6 cellular contexts compared by ENCODE assay signal in the genomic region with DNA sequence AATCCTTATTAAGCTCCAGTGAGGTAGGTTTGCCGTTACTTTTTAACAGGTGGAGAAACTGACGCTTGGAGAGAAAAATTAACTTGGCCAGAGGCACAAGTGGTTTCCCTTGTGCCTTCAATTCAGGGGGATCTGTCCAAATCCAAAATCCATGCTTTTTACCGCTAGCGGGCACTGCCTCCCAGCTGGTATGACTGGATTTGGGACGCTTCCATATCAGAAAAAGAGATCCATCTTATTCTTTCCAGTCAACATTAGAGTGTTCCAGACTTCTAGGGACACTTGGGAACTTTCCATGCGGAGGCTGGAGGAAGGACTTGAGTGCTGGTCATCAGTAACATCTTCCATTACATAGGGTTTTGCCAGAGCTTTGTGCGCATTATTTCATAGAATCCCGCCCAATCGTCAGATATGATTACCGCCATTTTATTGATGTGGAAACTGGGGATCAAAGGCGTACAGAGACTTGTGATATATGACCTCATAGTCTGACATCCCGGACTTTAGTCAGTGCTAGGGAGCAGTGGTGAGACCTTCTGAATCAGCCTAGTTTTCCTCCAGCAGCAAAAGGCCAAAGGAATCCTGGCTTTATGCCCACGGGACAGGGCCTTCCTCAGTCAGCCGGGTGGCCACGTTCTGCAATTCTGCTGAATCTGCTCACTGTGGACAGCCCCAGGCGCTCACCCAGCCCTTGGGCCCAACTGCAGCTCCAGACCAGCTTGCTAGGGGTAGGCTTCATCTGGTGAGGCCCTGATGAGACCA. TPM values are rescaled to one million over a fixed set of nuclear protein-coding genes. Genes with fewer than 3 reads are reported as not detected.
A peak's percentile ranks its signal among the peaks of the same experiment; 100 is the strongest.
DNase-seq lines count a peak whose midpoint lies in the region; ATAC-seq, FAIRE-seq and TF ChIP-seq lines count a peak whose summit lies in the region.

No MANE protein-coding gene starts in this region.

- peak; percentile 4 to 33 for TF ChIP-seq RAD21 in liver (IDR thresholded peaks at IDR 0.05)

- H3K27ac ChIP-seq in liver (ENCODE audit: low read depth in 1 of 2, low read length in 2 of 2) = peak overlapping the region; percentile 94 to 97

- H3K4me1 Mint-ChIP-seq in activated CD4-positive, alpha-beta memory T cell treated with anti-CD3 and anti-CD28 coated beads for 36 hours (ENCODE audit: low read depth) = peaks cover 72% of the 10 kb centered on the region

- no peak for FAIRE-seq in urothelium cell line (lab: Jason Lieb, UNC)

- intact Hi-C loops in activated CD4-positive, alpha-beta memory T cell treated with anti-CD3 and anti-CD28 coated beads for 36 hours (cut with micrococcal nuclease) = loop anchor here (2.0 to 10.0 kb wide), 3 partner anchors 13 to 321 kb away; a partner anchor contains a TSS

- in situ Hi-C loops in Caki2 (cut with HindIII; ENCODE audit: low pct_unique_long_range_greater_than_20kb, low sequenced_read_pairs) = no loop called here

- H3K27me3 ChIP-seq in liver (ENCODE audit: control insufficient read depth in 4 of 4, insufficient read depth in 4 of 4, low read length in 3 of 4) = no peaks in the 10 kb centered on the region

- H3K4me3 Mint-ChIP-seq in activated CD4-positive, alpha-beta memory T cell treated with anti-CD3 and anti-CD28 coated beads for 36 hours = peak overlapping the region; percentile 89

- H3K9ac ChIP-seq in liver (ENCODE audit: low read depth in 1 of 2, low read length in 2 of 2) = peak overlapping the region in 1 of 2 donors; percentile 34

- H3K27ac Mint-ChIP-seq in activated CD4-positive, alpha-beta memory T cell treated with anti-CD3 and anti-CD28 coated beads for 36 hours = peak overlapping the region; percentile 98

- POLR2A ChIA-PET in activated CD4-positive, alpha-beta memory T cell treated with anti-CD3 and anti-CD28 coated beads for 36 hours (lab: Charles Lee) = interaction anchor here (1.3 to 7.4 kb wide), 7 partner anchors 11 to 129 kb away, joined by 3 to 103 read pairs (median 18); a partner anchor contains a TSS

- 65% methylated on average over 16 of the region's 16 CpGs for WGBS in liver

- ATAC-seq in esophagus mucosa = no peak

- no peaks in the 10 kb centered on the region for H3K36me3 ChIP-seq in liver (ENCODE audit: control insufficient read depth in 4 of 4, insufficient read depth in 3 of 4, low read depth in 1 of 4, low read length in 3 of 4)

- H3K9me3 ChIP-seq in liver (ENCODE audit: control insufficient read depth in 4 of 4, low read length in 3 of 4) = no peaks in the 10 kb centered on the region

- CTCF ChIA-PET in activated CD4-positive, alpha-beta memory T cell treated with anti-CD3 and anti-CD28 coated beads for 36 hours (lab: Charles Lee) = interaction anchor here (0.6 to 15.1 kb wide), 16 partner anchors 10 to 321 kb away, joined by 3 to 197 read pairs (median 14); a partner anchor contains a TSS

- DNase-seq in Caki2 (ENCODE audit: low read depth) = peak; percentile 48
- peak; percentile 34 for DNase-seq in activated CD4-positive, alpha-beta memory T cell treated with anti-CD3 and anti-CD28 coated beads for 36 hours
- DNase-seq in urothelium cell line (ENCODE audit: low spot score) = no peak
- DNase-seq in cortex of kidney (lab: John Stamatoyannopoulos, UW) = no peak

- no peaks in the 10 kb centered on the region for H3K27me3 Mint-ChIP-seq in activated CD4-positive, alpha-beta memory T cell treated with anti-CD3 and anti-CD28 coated beads for 36 hours

- no peaks in the 10 kb centered on the region for H3K9me3 Mint-ChIP-seq in activated CD4-positive, alpha-beta memory T cell treated with anti-CD3 and anti-CD28 coated beads for 36 hours

- H3K4me1 ChIP-seq in liver (ENCODE audit: control insufficient read depth in 4 of 4, insufficient read depth in 4 of 4, low read length in 3 of 4) = peaks cover 3 to 29% (median 14%) of the 10 kb centered on the region in 4 donors

- H3K4me3 ChIP-seq in liver (ENCODE audit: low read depth in 1 of 3, low read length in 3 of 3) = no peak overlapping the region

- no peak for TF ChIP-seq CTCF in liver (IDR thresholded peaks at IDR 0.05; ENCODE audit: low read depth, low read length, missing input control)

- peaks cover 12% of the 10 kb centered on the region for H3K36me3 Mint-ChIP-seq in activated CD4-positive, alpha-beta memory T cell treated with anti-CD3 and anti-CD28 coated beads for 36 hours

TF ChIP-seq in liver, 16 proteins besides CTCF, POLR2A, EP300 and RAD21:
- TF ChIP-seq RXRA (IDR thresholded peaks at IDR 0.05) = peak; percentile 34 to 57
- TF ChIP-seq HNF4A (conservative IDR thresholded peaks at IDR 0.05) = peak; percentile 83
- no peak for TF ChIP-seq TAF1 (conservative IDR thresholded peaks at IDR 0.05)
- no peak for TF ChIP-seq HNF4G (IDR thresholded peaks at IDR 0.05)
- peak; percentile 75 for TF ChIP-seq YY1 (IDR thresholded peaks at IDR 0.05)
- no peak for TF ChIP-seq GABPA (IDR thresholded peaks at IDR 0.05 in 1 of 2, conservative IDR thresholded peaks at IDR 0.05 in 1 of 2)
- TF ChIP-seq FOXA2 (IDR thresholded peaks at IDR 0.05) = no peak
- no peak for TF ChIP-seq FOXA1 (IDR thresholded peaks at IDR 0.05)
- TF ChIP-seq EGR1 (IDR thresholded peaks at IDR 0.05; ENCODE audit: low read depth in 2 of 2) = no peak
- TF ChIP-seq, protein P1, sequence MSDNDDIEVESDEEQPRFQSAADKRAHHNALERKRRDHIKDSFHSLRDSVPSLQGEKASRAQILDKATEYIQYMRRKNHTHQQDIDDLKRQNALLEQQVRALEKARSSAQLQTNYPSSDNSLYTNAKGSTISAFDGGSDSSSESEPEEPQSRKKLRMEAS (IDR thresholded peaks at IDR 0.05) = no peak
- no peak for TF ChIP-seq NR2F2 (IDR thresholded peaks at IDR 0.05)
- TF ChIP-seq, protein P2, sequence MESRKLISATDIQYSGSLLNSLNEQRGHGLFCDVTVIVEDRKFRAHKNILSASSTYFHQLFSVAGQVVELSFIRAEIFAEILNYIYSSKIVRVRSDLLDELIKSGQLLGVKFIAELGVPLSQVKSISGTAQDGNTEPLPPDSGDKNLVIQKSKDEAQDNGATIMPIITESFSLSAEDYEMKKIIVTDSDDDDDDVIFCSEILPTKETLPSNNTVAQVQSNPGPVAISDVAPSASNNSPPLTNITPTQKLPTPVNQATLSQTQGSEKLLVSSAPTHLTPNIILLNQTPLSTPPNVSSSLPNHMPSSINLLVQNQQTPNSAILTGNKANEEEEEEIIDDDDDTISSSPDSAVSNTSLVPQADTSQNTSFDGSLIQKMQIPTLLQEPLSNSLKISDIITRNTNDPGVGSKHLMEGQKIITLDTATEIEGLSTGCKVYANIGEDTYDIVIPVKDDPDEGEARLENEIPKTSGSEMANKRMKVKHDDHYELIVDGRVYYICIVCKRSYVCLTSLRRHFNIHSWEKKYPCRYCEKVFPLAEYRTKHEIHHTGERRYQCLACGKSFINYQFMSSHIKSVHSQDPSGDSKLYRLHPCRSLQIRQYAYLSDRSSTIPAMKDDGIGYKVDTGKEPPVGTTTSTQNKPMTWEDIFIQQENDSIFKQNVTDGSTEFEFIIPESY (IDR thresholded peaks at IDR 0.05) = peak; percentile 14
- TF ChIP-seq JUND (IDR thresholded peaks at IDR 0.05) = peak; percentile 61 to 69
- TF ChIP-seq, protein P3, sequence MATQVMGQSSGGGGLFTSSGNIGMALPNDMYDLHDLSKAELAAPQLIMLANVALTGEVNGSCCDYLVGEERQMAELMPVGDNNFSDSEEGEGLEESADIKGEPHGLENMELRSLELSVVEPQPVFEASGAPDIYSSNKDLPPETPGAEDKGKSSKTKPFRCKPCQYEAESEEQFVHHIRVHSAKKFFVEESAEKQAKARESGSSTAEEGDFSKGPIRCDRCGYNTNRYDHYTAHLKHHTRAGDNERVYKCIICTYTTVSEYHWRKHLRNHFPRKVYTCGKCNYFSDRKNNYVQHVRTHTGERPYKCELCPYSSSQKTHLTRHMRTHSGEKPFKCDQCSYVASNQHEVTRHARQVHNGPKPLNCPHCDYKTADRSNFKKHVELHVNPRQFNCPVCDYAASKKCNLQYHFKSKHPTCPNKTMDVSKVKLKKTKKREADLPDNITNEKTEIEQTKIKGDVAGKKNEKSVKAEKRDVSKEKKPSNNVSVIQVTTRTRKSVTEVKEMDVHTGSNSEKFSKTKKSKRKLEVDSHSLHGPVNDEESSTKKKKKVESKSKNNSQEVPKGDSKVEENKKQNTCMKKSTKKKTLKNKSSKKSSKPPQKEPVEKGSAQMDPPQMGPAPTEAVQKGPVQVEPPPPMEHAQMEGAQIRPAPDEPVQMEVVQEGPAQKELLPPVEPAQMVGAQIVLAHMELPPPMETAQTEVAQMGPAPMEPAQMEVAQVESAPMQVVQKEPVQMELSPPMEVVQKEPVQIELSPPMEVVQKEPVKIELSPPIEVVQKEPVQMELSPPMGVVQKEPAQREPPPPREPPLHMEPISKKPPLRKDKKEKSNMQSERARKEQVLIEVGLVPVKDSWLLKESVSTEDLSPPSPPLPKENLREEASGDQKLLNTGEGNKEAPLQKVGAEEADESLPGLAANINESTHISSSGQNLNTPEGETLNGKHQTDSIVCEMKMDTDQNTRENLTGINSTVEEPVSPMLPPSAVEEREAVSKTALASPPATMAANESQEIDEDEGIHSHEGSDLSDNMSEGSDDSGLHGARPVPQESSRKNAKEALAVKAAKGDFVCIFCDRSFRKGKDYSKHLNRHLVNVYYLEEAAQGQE (IDR thresholded peaks at IDR 0.05) = peak; percentile 74
- TF ChIP-seq, protein P4, sequence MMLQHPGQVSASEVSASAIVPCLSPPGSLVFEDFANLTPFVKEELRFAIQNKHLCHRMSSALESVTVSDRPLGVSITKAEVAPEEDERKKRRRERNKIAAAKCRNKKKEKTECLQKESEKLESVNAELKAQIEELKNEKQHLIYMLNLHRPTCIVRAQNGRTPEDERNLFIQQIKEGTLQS (IDR thresholded peaks at IDR 0.05) = no peak
- TF ChIP-seq SP1 (IDR thresholded peaks at IDR 0.05) = peak; percentile 71
TF ChIP-seq in liver: peak in this region for 7.

RNA-seq across cellular contexts. Expression of a gene that starts 1.1 kb away (rescaled TPM):
- 112 and 123 TPM in 2 replicates for total RNA-seq in Caki2 (2014; rRNA removed; shearing (Covaris generic); ENCODE audit: low replicate concordance)
- 10 to 100 TPM; 55.8 to 56.6 TPM for total RNA-seq in activated CD4-positive, alpha-beta memory T cell treated with anti-CD3 and anti-CD28 coated beads for 36 hours
- total RNA-seq in liver (10 to 100 TPM; 11.5 to 15.0 TPM), esophagus mucosa (12.9 TPM)
- polyA plus RNA-seq in liver = 1 to 10 TPM; 8.0 to 9.5 TPM

RNA-seq across cellular contexts. Expression of a gene that starts 45.0 kb away (rescaled TPM):
- 103 and 126 TPM in 2 replicates for total RNA-seq in Caki2 (2014; rRNA removed; shearing (Covaris generic); ENCODE audit: low replicate concordance)
- 10 to 100 TPM; 34.6 to 39.5 TPM for total RNA-seq in activated CD4-positive, alpha-beta memory T cell treated with anti-CD3 and anti-CD28 coated beads for 36 hours
- total RNA-seq in liver (10 to 100 TPM; 35.5 to 50.6 TPM), esophagus mucosa (30.3 TPM)
- polyA plus RNA-seq in liver = 10 to 100 TPM; 22.9 to 29.5 TPM

RNA-seq across cellular contexts. Expression of a gene that starts 55.9 kb away (rescaled TPM):
- total RNA-seq in Caki2 (2014; rRNA removed; shearing (Covaris generic); ENCODE audit: low replicate concordance) = not detected in 2 replicates
- total RNA-seq in activated CD4-positive, alpha-beta memory T cell treated with anti-CD3 and anti-CD28 coated beads for 36 hours = 1 to 10 TPM; 1.7 to 2.6 TPM
- total RNA-seq in liver (1 to 10 TPM; 4.8 to 4.9 TPM), esophagus mucosa (0.40 TPM)
- 1 to 10 TPM in 1 of 2 donors, under 1 TPM in 1; 0.74 to 2.7 TPM for polyA plus RNA-seq in liver

Comparison
In these comparisons a context has a peak if more than half of its experiments do, and no peak if none do; other contexts are left out.
1. DNase-seq: peak in Caki2 (single experiment) and activated CD4-positive, alpha-beta memory T cell treated with anti-CD3 and anti-CD28 coated beads for 36 hours (single experiment); none in urothelium cell line (single experiment) and cortex of kidney (single experiment).